Comparison of ENCODE assay signal across 7 cellular contexts in the genomic region with DNA sequence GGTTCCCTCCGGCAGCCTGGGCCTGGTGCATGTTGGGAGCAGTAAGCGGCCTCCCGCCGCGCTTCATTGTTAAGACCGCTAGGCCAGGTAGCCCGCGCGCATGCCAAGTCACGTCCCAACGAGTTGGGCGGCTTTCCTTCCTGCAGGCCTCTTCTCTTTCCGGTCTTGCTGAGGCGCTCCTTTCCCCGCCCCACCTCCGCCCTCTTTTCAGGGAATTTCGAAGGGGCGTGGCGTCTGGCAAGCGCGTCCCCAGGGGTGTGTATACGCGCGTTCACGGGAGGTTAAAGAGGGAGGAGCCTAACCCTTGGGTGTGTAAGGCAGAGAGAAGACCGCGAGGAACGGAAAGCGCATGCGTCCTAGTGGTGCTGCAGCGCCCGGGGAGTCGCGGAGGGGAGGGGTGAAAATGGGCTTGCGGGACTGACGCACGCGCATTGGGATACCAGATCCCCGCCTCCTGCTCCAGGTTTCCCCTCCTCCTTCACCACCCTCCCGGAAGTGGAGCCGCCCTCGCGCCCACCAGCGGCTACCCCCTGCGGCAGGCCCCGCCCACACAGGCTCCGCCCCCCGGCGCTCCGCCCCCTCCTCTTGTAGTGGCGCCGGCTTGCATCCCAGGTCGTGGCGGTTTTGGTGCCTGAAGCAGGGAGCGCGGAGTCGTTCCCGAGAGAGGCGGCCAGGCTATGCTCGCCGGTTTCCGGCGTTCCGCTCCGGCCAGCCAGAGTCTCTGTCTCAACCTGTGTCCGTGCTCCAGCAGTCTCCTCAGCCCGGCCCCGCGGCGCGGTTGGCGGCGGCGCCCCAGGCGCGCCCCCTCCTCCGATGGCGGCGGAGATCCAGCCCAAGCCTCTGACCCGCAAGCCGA.
A peak's percentile ranks its signal among the peaks of the same experiment; 100 is the strongest.
DNase-seq lines count a peak whose midpoint lies in the region; ATAC-seq and TF ChIP-seq lines count a peak whose summit lies in the region.

Gene WDFY2, plus strand, starts transcription at position 588 of the 856 bp plus-strand sequence. Its CDS starts 226 bp downstream, at position 814.

- DNase-seq in NCI-H2081 (lab: John Stamatoyannopoulos, UW), result peak; percentile 99 to 100
- peak; percentile 90 for DNase-seq in T1000 (lab: John Stamatoyannopoulos, UW)
- peak; percentile 100 for DNase-seq in astrocyte of the spinal cord (ENCODE audit: low read depth, low spot score)
- DNase-seq in hippocampal formation (lab: John Stamatoyannopoulos, UW), result peak; percentile 99
- peak; percentile 100 for DNase-seq in retina

- peak; percentile 49 for ATAC-seq in GM18508 (IDR thresholded peaks at IDR 0.05; ENCODE audit: insufficient read depth, unreplicated experiment)
- peak; percentile 81 for ATAC-seq in HG03025 (IDR thresholded peaks at IDR 0.05; ENCODE audit: low FRiP score, unreplicated experiment)

- in situ Hi-C loops in astrocyte of the spinal cord (cut with HindIII; ENCODE audit: low sequenced_read_pairs), result no loop called here

- H3K4me3 ChIP-seq in astrocyte of the spinal cord (ENCODE audit: low read depth, low read length), result peak within 1 kb of the TSS; percentile 79

- TF ChIP-seq CTCF in astrocyte of the spinal cord (IDR thresholded peaks at IDR 0.05; ENCODE audit: low read depth, low read length), result no peak

Comparison
In these comparisons a context has a peak if more than half of its experiments do, and no peak if none do; other contexts are left out.
1. Peak in every context shown above with its lines: DNase-seq, ATAC-seq and H3K4me3 ChIP-seq.